In the genomic region with DNA sequence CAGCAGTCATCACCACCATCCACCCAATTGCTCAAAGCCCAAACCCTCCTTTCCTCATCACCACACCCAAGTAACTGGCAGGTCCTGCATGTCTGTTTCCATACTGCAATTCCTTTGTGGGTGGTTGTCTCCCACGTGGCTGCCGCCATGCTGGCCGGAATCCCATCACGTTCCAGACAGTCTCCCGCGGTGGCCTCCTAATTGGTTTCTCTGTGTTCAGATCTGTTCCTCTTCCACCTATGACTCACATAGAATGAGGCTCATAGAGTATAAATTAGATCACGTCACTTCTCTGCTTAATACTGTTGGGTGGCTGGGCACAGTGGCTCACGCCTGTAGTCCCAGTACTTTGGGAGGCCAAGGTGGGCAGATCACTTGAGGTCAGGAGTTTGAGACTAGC, we compare ENCODE assay signal across 22 cellular contexts.
"Had no signal": no experiment of that assay in that cellular context is flagged by ENCODE, and none has a peak within 500 bp of the region (broad histone marks: within the 10 kb centered on the region; RNA-seq: fewer than 3 reads in every experiment).

No MANE protein-coding gene starts in this region.

- H3K4me1 ChIP-seq: esophagus muscularis mucosa, left ventricle myocardium inferior, lower lobe of right lung, pancreas, tibial artery, upper lobe of right lung had no signal

- H3K4me3 ChIP-seq: esophagus muscularis mucosa, left ventricle myocardium inferior, lower lobe of right lung, pancreas, tibial artery, upper lobe of right lung had no signal

- DNase-seq: effector memory CD8-positive, alpha-beta T cell; foreskin fibroblast; immature natural killer cell; left cardiac atrium; left ventricle myocardium inferior; lower lobe of right lung; natural killer cell; occipital lobe; pancreas; right cardiac atrium; stimulated activated CD4-positive, alpha-beta T cell treated with anti-CD3 and anti-CD28 coated beads, Interleukin-15, amount 100 ng/mL, for 24 hours; stimulated activated CD4-positive, alpha-beta T cell treated with anti-CD3 and anti-CD28 coated beads, Interleukin-1b, Interleukin-23, amount 100 ng/mL, for 48 hours; stimulated activated CD4-positive, alpha-beta T cell treated with anti-CD3 and anti-CD28 coated beads, Interleukin-4, amount 100 ng/mL, for 24 hours; tibial artery; upper lobe of right lung had no signal

- H3K27ac ChIP-seq: epithelial cell of prostate, esophagus muscularis mucosa, left ventricle myocardium inferior, lower lobe of right lung, pancreas, tibial artery, upper lobe of right lung had no signal

- H3K9me3 Mint-ChIP-seq: mesothelial cell of epicardium; stimulated activated naive CD8-positive, alpha-beta T cell treated with anti-CD3 and anti-CD28 coated beads, Interleukin-15, Interleukin-2, amounts not matched to agents 100 ng/mL and 50 ng/mL, for 24 hours had no signal

- H3K27me3 ChIP-seq: esophagus muscularis mucosa, pancreas, tibial artery, upper lobe of right lung had no signal

- H3K27me3 Mint-ChIP-seq: effector memory CD8-positive, alpha-beta T cell; memory B cell; stimulated activated memory B cell treated with anti-CD40 and anti-IgM and Interleukin-4, amounts not matched to agents 10 μg/mL and 1 μg/mL and 100 μg/mL, for 72 hours; stimulated activated naive CD8-positive, alpha-beta T cell treated with anti-CD3 and anti-CD28 coated beads, Interleukin-15, Interleukin-2, amounts not matched to agents 100 ng/mL and 50 ng/mL, for 24 hours had no signal

- H3K36me3 Mint-ChIP-seq: immature natural killer cell; memory B cell; mesothelial cell of epicardium; natural killer cell; stimulated activated memory B cell treated with anti-CD40 and anti-IgM and Interleukin-4, amounts not matched to agents 10 μg/mL and 1 μg/mL and 100 μg/mL, for 72 hours had no signal

- H3K36me3 ChIP-seq: esophagus muscularis mucosa, left ventricle myocardium inferior, lower lobe of right lung, pancreas, tibial artery, upper lobe of right lung had no signal

- ATAC-seq: effector memory CD8-positive, alpha-beta T cell; left cardiac atrium; lower lobe of right lung; natural killer cell; pancreas; right cardiac atrium; stimulated activated memory B cell treated with anti-CD40 and anti-IgM and Interleukin-4, amounts not matched to agents 10 μg/mL and 1 μg/mL and 100 μg/mL, for 72 hours; upper lobe of right lung had no signal

- H3K4me3 Mint-ChIP-seq: effector memory CD8-positive, alpha-beta T cell; immature natural killer cell; memory B cell; mesothelial cell of epicardium; natural killer cell; stimulated activated memory B cell treated with anti-CD40 and anti-IgM and Interleukin-4, amounts not matched to agents 10 μg/mL and 1 μg/mL and 100 μg/mL, for 72 hours; stimulated activated naive CD8-positive, alpha-beta T cell treated with anti-CD3 and anti-CD28 coated beads, Interleukin-15, Interleukin-2, amounts not matched to agents 100 ng/mL and 50 ng/mL, for 24 hours had no signal

- H3K9me3 ChIP-seq: esophagus muscularis mucosa, left ventricle myocardium inferior, lower lobe of right lung, pancreas, tibial artery, upper lobe of right lung had no signal

- H3K4me1 Mint-ChIP-seq: immature natural killer cell; memory B cell; natural killer cell; stimulated activated memory B cell treated with anti-CD40 and anti-IgM and Interleukin-4, amounts not matched to agents 10 μg/mL and 1 μg/mL and 100 μg/mL, for 72 hours had no signal

- H3K27ac Mint-ChIP-seq: effector memory CD8-positive, alpha-beta T cell; memory B cell; mesothelial cell of epicardium; natural killer cell; progenitor cell of endocrine pancreas; stimulated activated memory B cell treated with anti-CD40 and anti-IgM and Interleukin-4, amounts not matched to agents 10 μg/mL and 1 μg/mL and 100 μg/mL, for 72 hours; stimulated activated naive CD8-positive, alpha-beta T cell treated with anti-CD3 and anti-CD28 coated beads, Interleukin-15, Interleukin-2, amounts not matched to agents 100 ng/mL and 50 ng/mL, for 24 hours had no signal
